1 cellular context compared by ENCODE assay signal in genomic region chr10:109780997-109781396, GRCh38.
TF ChIP-seq lines count a peak whose summit lies in the region.

No MANE protein-coding gene starts in this region.

TF ChIP-seq in WTC11, 78 proteins besides CTCF, POLR2A, EP300 and RAD21 (continued from another document):
- no peak for TF ChIP-seq AR (CRISPR knock-in tag; IDR thresholded peaks at IDR 0.05)
- TF ChIP-seq KAT7 (CRISPR knock-in tag; IDR thresholded peaks at IDR 0.05; ENCODE audit: borderline replicate concordance), result no peak
- TF ChIP-seq ZNF219 (CRISPR knock-in tag; IDR thresholded peaks at IDR 0.05; ENCODE audit: borderline replicate concordance), result no peak
- TF ChIP-seq MXD4 (CRISPR knock-in tag; IDR thresholded peaks at IDR 0.05; ENCODE audit: borderline replicate concordance), result no peak
- no peak for TF ChIP-seq ELF4 (CRISPR knock-in tag; IDR thresholded peaks at IDR 0.05; ENCODE audit: low read depth)
- no peak for TF ChIP-seq TCF7 (CRISPR knock-in tag; IDR thresholded peaks at IDR 0.05; ENCODE audit: low read depth)
- no peak for TF ChIP-seq ZNF281 (CRISPR knock-in tag; IDR thresholded peaks at IDR 0.05)
- no peak for TF ChIP-seq STAT6 (CRISPR knock-in tag; conservative IDR thresholded peaks at IDR 0.05; ENCODE audit: low read depth)
- TF ChIP-seq NFATC4 (CRISPR knock-in tag; IDR thresholded peaks at IDR 0.05), result no peak
TF ChIP-seq in WTC11: peak in this region for 0.
